1 cellular context compared by ENCODE assay signal in genomic region chr22:46109474-46110003, GRCh38.
TF ChIP-seq lines count a peak whose summit lies in the region.

No MANE protein-coding gene starts in this region.

TF ChIP-seq in HEK293, 187 proteins besides CTCF, POLR2A, EP300 and RAD21 (continued from another document):
- TF ChIP-seq ZBTB8A (tag by site-specific recombination; IDR thresholded peaks at IDR 0.05) (no peak), ZNF148 (tag by site-specific recombination; IDR thresholded peaks at IDR 0.05; ENCODE audit: borderline replicate concordance) (no peak), KLF17 (tag by site-specific recombination; IDR thresholded peaks at IDR 0.05) (peak; percentile 64), ZNF146 (tag by site-specific recombination; IDR thresholded peaks at IDR 0.05) (no peak), YY2 (tag by site-specific recombination; IDR thresholded peaks at IDR 0.05) (no peak), SP3 (tag by site-specific recombination; IDR thresholded peaks at IDR 0.05) (no peak)
